Comparison of ENCODE assay signal across 9 cellular contexts in the genomic region with DNA sequence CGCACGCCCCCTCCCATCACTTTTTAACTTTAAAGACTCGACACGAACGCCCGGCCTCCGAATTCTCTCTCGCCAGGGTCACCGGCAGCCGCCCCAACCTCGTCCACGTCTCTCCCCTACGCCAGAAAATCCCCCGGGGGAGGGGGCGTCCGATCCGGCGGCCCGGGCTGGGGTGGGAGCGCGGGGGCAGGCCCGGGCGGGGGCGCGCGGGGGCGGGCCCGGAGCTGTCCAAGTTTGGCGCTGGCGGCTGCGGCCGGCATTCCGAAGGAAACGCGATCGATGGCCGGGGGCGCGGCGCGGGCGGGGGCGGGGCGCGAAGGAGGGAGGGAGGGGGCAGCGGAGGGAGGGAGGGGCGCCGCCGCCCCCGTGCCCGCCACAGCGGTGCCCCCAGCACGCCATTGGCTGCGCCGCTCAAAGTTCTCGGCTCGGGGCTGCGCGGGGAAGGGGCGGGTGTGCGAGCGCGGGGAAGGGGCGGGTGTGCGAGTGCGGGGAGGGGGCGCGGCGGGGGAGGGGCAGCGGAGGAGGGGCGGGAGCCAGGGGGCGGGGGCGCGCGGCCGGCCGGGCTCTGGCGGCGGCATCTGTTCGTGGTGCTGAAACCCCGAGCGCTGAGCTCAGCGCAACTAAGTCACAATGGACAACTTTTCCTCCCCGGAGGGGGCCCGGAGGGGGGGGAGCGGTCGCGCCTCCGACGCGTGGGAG. TPM values are rescaled to one million over a fixed set of nuclear protein-coding genes. Genes with fewer than 3 reads are reported as not detected.
DNase-seq lines count a peak whose midpoint lies in the region; ATAC-seq and TF ChIP-seq lines count a peak whose summit lies in the region.
"Had no signal": no experiment of that assay in that cellular context is flagged by ENCODE, and none has a peak within 500 bp of the region (broad histone marks: within the 10 kb centered on the region; RNA-seq: fewer than 3 reads in every experiment).

No MANE protein-coding gene starts in this region.

- DNase-seq in activated naive CD8-positive, alpha-beta T cell treated with anti-CD3 and anti-CD28 coated beads for 36 hours = peak; percentile 14
- DNase-seq in hypothalamus (lab: John Stamatoyannopoulos, UW) (peak in 35 of 51 donors; percentile 19 to 80 (median 54)), Kasumi-1 (lab: John Stamatoyannopoulos, UW) (no peak), SHP77 (lab: John Stamatoyannopoulos, UW) (no peak)
- no peak for DNase-seq in stimulated activated naive B cell treated with anti-CD40 and anti-IgM and Interleukin-4, amounts not matched to agents 10 μg/mL and 1 μg/mL and 100 μg/mL, for 72 hours
- DNase-seq: kidney glomerular epithelial cell had no signal

- H3K36me3 Mint-ChIP-seq in activated naive CD8-positive, alpha-beta T cell treated with anti-CD3 and anti-CD28 coated beads for 36 hours = no peaks in the 10 kb centered on the region
- H3K36me3 Mint-ChIP-seq in stimulated activated naive B cell treated with anti-CD40 and anti-IgM and Interleukin-4, amounts not matched to agents 10 μg/mL and 1 μg/mL and 100 μg/mL, for 72 hours = peaks cover 3 to 5% of the 10 kb centered on the region in 2 donors

- H3K27me3 Mint-ChIP-seq in activated naive CD8-positive, alpha-beta T cell treated with anti-CD3 and anti-CD28 coated beads for 36 hours = peaks cover 77% of the 10 kb centered on the region
- H3K27me3 Mint-ChIP-seq in stimulated activated naive B cell treated with anti-CD40 and anti-IgM and Interleukin-4, amounts not matched to agents 10 μg/mL and 1 μg/mL and 100 μg/mL, for 72 hours = peaks cover 66 to 72% of the 10 kb centered on the region in 2 donors

- H3K4me3 ChIP-seq in HEK293 (ENCODE audit: low read depth, low read length) = peak overlapping the region; percentile 34

- no peak overlapping the region for H3K27ac ChIP-seq in HEK293 (ENCODE audit: extremely low read depth, low read depth, low read length)

- H3K36me3 ChIP-seq in HEK293 (ENCODE audit: control insufficient read depth in 2 of 2, insufficient read depth in 1 of 2, low read length in 2 of 2) = no peaks in the 10 kb centered on the region

- H3K4me1 ChIP-seq in HEK293 (ENCODE audit: control insufficient read depth, insufficient read depth, low read length) = 0 out of 2 replicates have a peak, but pooled peaks cover 3% of the 10 kb centered on the region

- ATAC-seq in stimulated activated naive B cell treated with anti-CD40 and anti-IgM and Interleukin-4, amounts not matched to agents 10 μg/mL and 1 μg/mL and 100 μg/mL, for 72 hours (replicated peaks) = no peak
- ATAC-seq in HG03354 (IDR thresholded peaks at IDR 0.05; ENCODE audit: poor library complexity, severe bottlenecking, unreplicated experiment) = no peak
- no peak for ATAC-seq in GM21423 (IDR thresholded peaks at IDR 0.05; ENCODE audit: unreplicated experiment)

- no peaks in the 10 kb centered on the region for H3K9me3 ChIP-seq in HEK293 (ENCODE audit: control insufficient read depth, insufficient read depth, low read depth, low read length)

- POLR2A ChIA-PET in HEK293 (lab: Yijun Ruan, JAX) = interaction anchor here (0.7 to 1.0 kb wide), 3 partner anchors 70 to 159 kb away, joined by 3 read pairs; no protein-coding TSS in a partner anchor

- H3K4me1 Mint-ChIP-seq in activated naive CD8-positive, alpha-beta T cell treated with anti-CD3 and anti-CD28 coated beads for 36 hours = peaks cover 15% of the 10 kb centered on the region
- peaks cover 7 to 16% of the 10 kb centered on the region in 2 donors for H3K4me1 Mint-ChIP-seq in stimulated activated naive B cell treated with anti-CD40 and anti-IgM and Interleukin-4, amounts not matched to agents 10 μg/mL and 1 μg/mL and 100 μg/mL, for 72 hours

- H3K27ac Mint-ChIP-seq in activated naive CD8-positive, alpha-beta T cell treated with anti-CD3 and anti-CD28 coated beads for 36 hours = no peak overlapping the region
- no peak overlapping the region for H3K27ac Mint-ChIP-seq in stimulated activated naive B cell treated with anti-CD40 and anti-IgM and Interleukin-4, amounts not matched to agents 10 μg/mL and 1 μg/mL and 100 μg/mL, for 72 hours

- H3K9me3 Mint-ChIP-seq in activated naive CD8-positive, alpha-beta T cell treated with anti-CD3 and anti-CD28 coated beads for 36 hours = no peaks in the 10 kb centered on the region
- no peaks in the 10 kb centered on the region for H3K9me3 Mint-ChIP-seq in stimulated activated naive B cell treated with anti-CD40 and anti-IgM and Interleukin-4, amounts not matched to agents 10 μg/mL and 1 μg/mL and 100 μg/mL, for 72 hours

- H3K4me3 Mint-ChIP-seq in activated naive CD8-positive, alpha-beta T cell treated with anti-CD3 and anti-CD28 coated beads for 36 hours = no peak overlapping the region
- H3K4me3 Mint-ChIP-seq in stimulated activated naive B cell treated with anti-CD40 and anti-IgM and Interleukin-4, amounts not matched to agents 10 μg/mL and 1 μg/mL and 100 μg/mL, for 72 hours = peak overlapping the region; percentile 69 to 70

- no peak for TF ChIP-seq CTCF in HEK293 (tag by site-specific recombination; IDR thresholded peaks at IDR 0.05)

- CTCF ChIA-PET in HEK293 (lab: Yijun Ruan, JAX) = interaction anchor here (1.5 kb wide), 1 partner anchor 32 kb away, joined by 4 read pairs; no protein-coding TSS in a partner anchor

TF ChIP-seq in HEK293, 187 proteins besides CTCF, POLR2A, EP300 and RAD21 (continues in another document):
- TF ChIP-seq ZFHX2 (tag by site-specific recombination; conservative IDR thresholded peaks at IDR 0.05) (0 out of 2 replicates have a peak, but pooled peaks have one; percentile 46), GLIS2 (tag by site-specific recombination; IDR thresholded peaks at IDR 0.05) (peak; percentile 50; the same call in 1 of the 2 replicates), KLF10 (tag by site-specific recombination; IDR thresholded peaks at IDR 0.05) (peak; percentile 89; the same call in 1 of the 2 replicates), KLF16 (tag by site-specific recombination; IDR thresholded peaks at IDR 0.05) (0 out of 2 replicates have a peak, but pooled peaks have one; percentile 23), ZNF768 (tag by site-specific recombination; IDR thresholded peaks at IDR 0.05) (no peak), ZNF654 (tag by site-specific recombination; IDR thresholded peaks at IDR 0.05; ENCODE audit: low read depth) (no peak)
- TF ChIP-seq, protein P1, sequence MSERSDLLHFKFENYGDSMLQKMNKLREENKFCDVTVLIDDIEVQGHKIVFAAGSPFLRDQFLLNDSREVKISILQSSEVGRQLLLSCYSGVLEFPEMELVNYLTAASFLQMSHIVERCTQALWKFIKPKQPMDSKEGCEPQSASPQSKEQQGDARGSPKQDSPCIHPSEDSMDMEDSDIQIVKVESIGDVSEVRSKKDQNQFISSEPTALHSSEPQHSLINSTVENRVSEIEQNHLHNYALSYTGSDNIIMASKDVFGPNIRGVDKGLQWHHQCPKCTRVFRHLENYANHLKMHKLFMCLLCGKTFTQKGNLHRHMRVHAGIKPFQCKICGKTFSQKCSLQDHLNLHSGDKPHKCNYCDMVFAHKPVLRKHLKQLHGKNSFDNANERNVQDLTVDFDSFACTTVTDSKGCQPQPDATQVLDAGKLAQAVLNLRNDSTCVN (tag by site-specific recombination; optimal IDR thresholded peaks at IDR 0.05) = peak; percentile 60
- TF ChIP-seq, protein P2, sequence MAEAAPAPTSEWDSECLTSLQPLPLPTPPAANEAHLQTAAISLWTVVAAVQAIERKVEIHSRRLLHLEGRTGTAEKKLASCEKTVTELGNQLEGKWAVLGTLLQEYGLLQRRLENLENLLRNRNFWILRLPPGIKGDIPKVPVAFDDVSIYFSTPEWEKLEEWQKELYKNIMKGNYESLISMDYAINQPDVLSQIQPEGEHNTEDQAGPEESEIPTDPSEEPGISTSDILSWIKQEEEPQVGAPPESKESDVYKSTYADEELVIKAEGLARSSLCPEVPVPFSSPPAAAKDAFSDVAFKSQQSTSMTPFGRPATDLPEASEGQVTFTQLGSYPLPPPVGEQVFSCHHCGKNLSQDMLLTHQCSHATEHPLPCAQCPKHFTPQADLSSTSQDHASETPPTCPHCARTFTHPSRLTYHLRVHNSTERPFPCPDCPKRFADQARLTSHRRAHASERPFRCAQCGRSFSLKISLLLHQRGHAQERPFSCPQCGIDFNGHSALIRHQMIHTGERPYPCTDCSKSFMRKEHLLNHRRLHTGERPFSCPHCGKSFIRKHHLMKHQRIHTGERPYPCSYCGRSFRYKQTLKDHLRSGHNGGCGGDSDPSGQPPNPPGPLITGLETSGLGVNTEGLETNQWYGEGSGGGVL (tag by site-specific recombination; IDR thresholded peaks at IDR 0.05) = peak; percentile 86; the same call in 1 of the 2 replicates
- TF ChIP-seq, protein P3, sequence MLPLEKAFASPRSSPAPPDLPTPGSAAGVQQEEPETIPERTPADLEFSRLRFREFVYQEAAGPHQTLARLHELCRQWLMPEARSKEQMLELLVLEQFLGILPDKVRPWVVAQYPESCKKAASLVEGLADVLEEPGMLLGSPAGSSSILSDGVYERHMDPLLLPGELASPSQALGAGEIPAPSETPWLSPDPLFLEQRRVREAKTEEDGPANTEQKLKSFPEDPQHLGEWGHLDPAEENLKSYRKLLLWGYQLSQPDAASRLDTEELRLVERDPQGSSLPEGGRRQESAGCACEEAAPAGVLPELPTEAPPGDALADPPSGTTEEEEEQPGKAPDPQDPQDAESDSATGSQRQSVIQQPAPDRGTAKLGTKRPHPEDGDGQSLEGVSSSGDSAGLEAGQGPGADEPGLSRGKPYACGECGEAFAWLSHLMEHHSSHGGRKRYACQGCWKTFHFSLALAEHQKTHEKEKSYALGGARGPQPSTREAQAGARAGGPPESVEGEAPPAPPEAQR (tag by site-specific recombination; IDR thresholded peaks at IDR 0.05) = no peak

RNA-seq across cellular contexts. Expression of a gene that starts 2.4 kb away (rescaled TPM):
- total RNA-seq in activated naive CD8-positive, alpha-beta T cell treated with anti-CD3 and anti-CD28 coated beads for 36 hours = under 1 TPM in 1 of 2 experiments, not detected in 1; 0.10 TPM

Comparison
In these comparisons a context has a peak if more than half of its experiments do, and no peak if none do; other contexts are left out.
1. DNase-seq: peak in activated naive CD8-positive, alpha-beta T cell treated with anti-CD3 and anti-CD28 coated beads for 36 hours (single experiment) and hypothalamus (35 of 51); none in stimulated activated naive B cell treated with anti-CD40 and anti-IgM and Interleukin-4, amounts not matched to agents 10 μg/mL and 1 μg/mL and 100 μg/mL, for 72 hours (single experiment), Kasumi-1 (0 of 2) and SHP77 (0 of 2).